Comparison of ENCODE assay signal across 24 cellular contexts in genomic region chr10:80110986-80111385, GRCh38. TPM values are rescaled to one million over a fixed set of nuclear protein-coding genes. Genes with fewer than 3 reads are reported as not detected.
DNase-seq lines count a peak whose midpoint lies in the region; ATAC-seq, FAIRE-seq and TF ChIP-seq lines count a peak whose summit lies in the region.
"Had no signal": no experiment of that assay in that cellular context is flagged by ENCODE, and none has a peak within 500 bp of the region (broad histone marks: within the 10 kb centered on the region; RNA-seq: fewer than 3 reads in every experiment).

No MANE protein-coding gene starts in this region.

- no peak for TF ChIP-seq POLR2A in HepG2 (IDR thresholded peaks at IDR 0.05; ENCODE audit: insufficient read depth in 1 of 2, low read depth in 2 of 2, low read length in 2 of 2)
- TF ChIP-seq POLR2A in right lobe of liver (IDR thresholded peaks at IDR 0.05): no peak
- no peak for TF ChIP-seq POLR2A in body of pancreas (IDR thresholded peaks at IDR 0.05)
- no peak for TF ChIP-seq POLR2A in vagina (IDR thresholded peaks at IDR 0.05)

- intact Hi-C loops in HepG2 (cut with micrococcal nuclease; ENCODE audit: unreplicated experiment) (loop anchor here (2.0 kb wide), 1 partner anchor 32 kb away; the partner anchor contains the start of gene TMEM254), right lobe of liver (cut with DNase I) (no loop called here), body of pancreas (cut with DNase I) (no loop called here), vagina (cut with DNase I) (no loop called here), mammary epithelial cell (cut with micrococcal nuclease) (no loop called here)

- H2AFZ ChIP-seq in HepG2 (ENCODE audit: low read length) (no peak overlapping the region), mesenchymal stem cell (ENCODE audit: low read depth, low read length) (no peak overlapping the region), mammary epithelial cell (ENCODE audit: low read depth, low read length) (no peak overlapping the region)

- dilution Hi-C loops in mammary epithelial cell (cut with HindIII; ENCODE audit: low sequenced_read_pairs): no loop called here

- no peak overlapping the region for H4K8ac ChIP-seq in mesenchymal stem cell (ENCODE audit: low read length)

- DNase-seq in HepG2 (ENCODE audit: low spot score): peak; percentile 81
- DNase-seq in right lobe of liver: no peak
- DNase-seq in body of pancreas: peak in 2 of 4 donors; percentile 36 to 54
- no peak for DNase-seq in mesenchymal stem cell
- DNase-seq in vagina (ENCODE audit: extremely low spot score in 2 of 2): no peak
- DNase-seq in mammary epithelial cell: no peak
- DNase-seq in RCC 7860 (ENCODE audit: low spot score): no peak
- DNase-seq: activated naive CD4-positive, alpha-beta T cell treated with anti-CD3 and anti-CD28 coated beads for 36 hours; caudate nucleus; dermis blood vessel endothelial cell; islet precursor cell; NCI-H1048; NCI-H1930; spleen; stimulated activated CD4-positive, alpha-beta T cell treated with anti-CD3 and anti-CD28 coated beads, Interleukin-2, amount 100 ng/mL, for 48 hours had no signal

- 18% methylated on average over 1 of the region's 1 CpG for WGBS in HepG2 (ENCODE audit: low lambda C conversion rate)
- 67% methylated on average over 1 of the region's 1 CpG for WGBS in right lobe of liver (ENCODE audit: insufficient coverage, low coverage, low lambda C conversion rate, missing lambda C conversion rate)
- 54 to 74% methylated on average over 1 of the region's 1 CpG for WGBS in body of pancreas, 2 donors
- WGBS in mesenchymal stem cell: 97% methylated on average over 1 of the region's 1 CpG
- WGBS in mammary epithelial cell (ENCODE audit: low coverage, missing lambda C conversion rate): 100% methylated on average over 1 of the region's 1 CpG

- POLR2A ChIA-PET in HepG2 (lab: Yijun Ruan, JAX): interaction anchor here (1.1 to 1.7 kb wide), 3 partner anchors 32 to 387 kb away, joined by 3 to 11 read pairs (median 5); partner anchors contain the start of gene ANXA11

- H3K36me3 ChIP-seq in HepG2 (replicated peaks in 1 of 2; ENCODE audit: control insufficient read depth in 1 of 2, insufficient read depth in 2 of 2, low read length in 2 of 2): no peaks in the 10 kb centered on the region
- H3K36me3 ChIP-seq in right lobe of liver: no peaks in the 10 kb centered on the region
- H3K36me3 ChIP-seq in body of pancreas (replicated peaks in 1 of 2; ENCODE audit: insufficient read depth in 1 of 2, low read depth in 2 of 2): no peaks in the 10 kb centered on the region
- H3K36me3 ChIP-seq in mesenchymal stem cell (ENCODE audit: control insufficient read depth in 1 of 2, insufficient read depth in 2 of 2, low read depth in 1 of 2, low read length in 2 of 2): no peaks in the 10 kb centered on the region
- no peaks in the 10 kb centered on the region for H3K36me3 ChIP-seq in vagina
- H3K36me3 ChIP-seq in mammary epithelial cell (ENCODE audit: insufficient read depth, low read length): no peaks in the 10 kb centered on the region
- H3K36me3 ChIP-seq: spleen had no signal

- H4K91ac ChIP-seq in mesenchymal stem cell (ENCODE audit: low read length): no peak overlapping the region

- H3K27me3 ChIP-seq in HepG2 (ENCODE audit: control insufficient read depth in 1 of 2, insufficient read depth in 2 of 2, low read length in 2 of 2) (no peaks in the 10 kb centered on the region), right lobe of liver (no peaks in the 10 kb centered on the region), body of pancreas (no peaks in the 10 kb centered on the region), mesenchymal stem cell (ENCODE audit: control insufficient read depth in 1 of 2, insufficient read depth in 1 of 2, low read length in 2 of 2) (no peaks in the 10 kb centered on the region), vagina (no peaks in the 10 kb centered on the region), mammary epithelial cell (ENCODE audit: insufficient read depth, low read length) (no peaks in the 10 kb centered on the region)
- H3K27me3 ChIP-seq: BLaER1, spleen had no signal

- H4K20me1 ChIP-seq in HepG2 (ENCODE audit: insufficient read depth, low read length) (no peaks in the 10 kb centered on the region), mammary epithelial cell (ENCODE audit: insufficient read depth, low read length) (no peaks in the 10 kb centered on the region)
- H4K20me1 ChIP-seq: BLaER1 had no signal

- H3K27ac ChIP-seq in HepG2 (ENCODE audit: extremely low read length, insufficient read depth, low read length) (peak overlapping the region; percentile 65), right lobe of liver (no peak overlapping the region), body of pancreas (peak overlapping the region in 3 of 4 donors; percentile 50 to 81 (median 64)), mesenchymal stem cell (ENCODE audit: low read length, poor library complexity, severe bottlenecking) (no peak overlapping the region), vagina (peak overlapping the region; percentile 42), mammary epithelial cell (ENCODE audit: insufficient read depth, low read depth, low read length) (no peak overlapping the region)
- H3K27ac ChIP-seq: BLaER1, spleen had no signal

- H3K4me1 ChIP-seq in HepG2 (ENCODE audit: insufficient read depth, low read length): peaks cover 39% of the 10 kb centered on the region
- no peaks in the 10 kb centered on the region for H3K4me1 ChIP-seq in right lobe of liver
- peaks cover 22% of the 10 kb centered on the region for H3K4me1 ChIP-seq in body of pancreas
- no peaks in the 10 kb centered on the region for H3K4me1 ChIP-seq in mesenchymal stem cell (ENCODE audit: control insufficient read depth, insufficient read depth, low read depth, low read length)
- H3K4me1 ChIP-seq in vagina: no peaks in the 10 kb centered on the region
- no peaks in the 10 kb centered on the region for H3K4me1 ChIP-seq in mammary epithelial cell (ENCODE audit: insufficient read depth, low read length)
- H3K4me1 ChIP-seq: BLaER1, spleen had no signal

- H3K79me1 ChIP-seq in mesenchymal stem cell (replicated peaks; ENCODE audit: low read length, poor library complexity, severe bottlenecking): no peaks in the 10 kb centered on the region

- no peak overlapping the region for H2BK12ac ChIP-seq in mesenchymal stem cell (ENCODE audit: low read length in 2 of 2)

- H2BK5ac ChIP-seq in mesenchymal stem cell (ENCODE audit: low read depth, low read length, poor library complexity, severe bottlenecking): no peak overlapping the region

- H3K23ac ChIP-seq in mesenchymal stem cell (ENCODE audit: low read length in 2 of 2): no peak overlapping the region

- ATAC-seq in HepG2 (peak; percentile 67), right lobe of liver (no peak), body of pancreas (no peak), HG02981 (IDR thresholded peaks at IDR 0.05; ENCODE audit: unreplicated experiment) (no peak)
- ATAC-seq: GM12878; stimulated activated memory B cell treated with anti-CD40 and anti-IgM and Interleukin-4, amounts not matched to agents 10 μg/mL and 1 μg/mL and 100 μg/mL, for 72 hours had no signal

- FAIRE-seq in HepG2 (lab: Jason Lieb, UNC) (peak; percentile 36), RCC 7860 (lab: Jason Lieb, UNC) (no peak)
- FAIRE-seq: GM12878, H54 had no signal

- H3K4me2 ChIP-seq in HepG2 (ENCODE audit: low read depth, low read length) (peak overlapping the region; percentile 88), mesenchymal stem cell (ENCODE audit: low read length, poor library complexity, severe bottlenecking) (no peak overlapping the region), mammary epithelial cell (ENCODE audit: insufficient read depth, low read depth, low read length) (no peak overlapping the region)
- H3K4me2 ChIP-seq: BLaER1 had no signal

- TF ChIP-seq EP300 in HepG2 (IDR thresholded peaks at IDR 0.05; ENCODE audit: low read depth in 2 of 2, low read length in 2 of 2) (peak in 1 of 2 experiments; percentile 62; a peak in 2 of 4 replicates), HepG2 (CRISPR knock-in tag; IDR thresholded peaks at IDR 0.05; ENCODE audit: borderline replicate concordance) (no peak; the same call in 1 of the 2 replicates)

- H3K9me3 ChIP-seq in HepG2 (ENCODE audit: low read length) (no peaks in the 10 kb centered on the region), right lobe of liver (no peaks in the 10 kb centered on the region), body of pancreas (peaks cover 0 to 8% (median 0%) of the 10 kb centered on the region in 3 donors), mesenchymal stem cell (ENCODE audit: control insufficient read depth, low read length) (peaks cover 25% of the 10 kb centered on the region), vagina (peaks cover 4% of the 10 kb centered on the region), mammary epithelial cell (replicated peaks; ENCODE audit: insufficient read depth, low read length) (peaks cover 12% of the 10 kb centered on the region)

- no peak overlapping the region for H2BK120ac ChIP-seq in mesenchymal stem cell (ENCODE audit: low read depth, low read length)

- no peak overlapping the region for H3K4ac ChIP-seq in mesenchymal stem cell (ENCODE audit: low read depth in 1 of 2, low read length in 2 of 2)

- TF ChIP-seq CTCF in HepG2 (CRISPR knock-in tag; IDR thresholded peaks at IDR 0.05) (no peak), right lobe of liver (IDR thresholded peaks at IDR 0.05) (no peak), body of pancreas (IDR thresholded peaks at IDR 0.05) (no peak), vagina (IDR thresholded peaks at IDR 0.05) (no peak), mammary epithelial cell (conservative IDR thresholded peaks at IDR 0.05 in 1 of 2, IDR thresholded peaks at IDR 0.05 in 1 of 2; ENCODE audit: extremely low read depth in 1 of 2, insufficient read depth in 1 of 2, low read depth in 1 of 2, low read length in 2 of 2) (no peak)

- TF ChIP-seq RAD21 in HepG2 (CRISPR knock-in tag; IDR thresholded peaks at IDR 0.05): no peak

- H3K9ac ChIP-seq in HepG2 (ENCODE audit: insufficient read depth, low read depth, low read length): peak overlapping the region; percentile 59
- H3K9ac ChIP-seq in mesenchymal stem cell (ENCODE audit: low read length): peak overlapping the region; percentile 78
- no peak overlapping the region for H3K9ac ChIP-seq in mammary epithelial cell (ENCODE audit: insufficient read depth, low read length)
- H3K9ac ChIP-seq: BLaER1 had no signal

- CTCF ChIA-PET in HepG2 (lab: Yijun Ruan, JAX; ENCODE audit: low intra/inter-chr PET ratio, low total read pairs) (no interaction called here), mammary epithelial cell (lab: Charles Lee; ENCODE audit: low non-redundant PET) (no interaction called here)

- no peak overlapping the region for H3K18ac ChIP-seq in mesenchymal stem cell (ENCODE audit: low read depth in 1 of 2, low read length in 2 of 2)

- H2BK15ac ChIP-seq in mesenchymal stem cell (ENCODE audit: low read depth, poor library complexity, severe bottlenecking): no peak overlapping the region

- H3K79me2 ChIP-seq in HepG2 (ENCODE audit: insufficient read depth, low read length) (no peaks in the 10 kb centered on the region), mammary epithelial cell (ENCODE audit: insufficient read depth, low read length) (no peaks in the 10 kb centered on the region)

- H3K4me3 ChIP-seq in HepG2 (replicated peaks in 1 of 3; ENCODE audit: insufficient read depth in 1 of 3, low read depth in 2 of 3, low read length in 3 of 3): peak overlapping the region; percentile 50 to 68 (median 54)
- no peak overlapping the region for H3K4me3 ChIP-seq in right lobe of liver
- no peak overlapping the region for H3K4me3 ChIP-seq in body of pancreas
- no peak overlapping the region for H3K4me3 ChIP-seq in mesenchymal stem cell (ENCODE audit: insufficient read depth in 1 of 2, low read depth in 1 of 2, low read length in 2 of 2)
- no peak overlapping the region for H3K4me3 ChIP-seq in vagina
- H3K4me3 ChIP-seq in mammary epithelial cell (replicated peaks in 1 of 3; ENCODE audit: insufficient read depth in 1 of 3, low read depth in 2 of 3, low read length in 3 of 3): no peak overlapping the region
- H3K4me3 ChIP-seq: BLaER1, GM12878, spleen had no signal

- no peak overlapping the region for H2AK5ac ChIP-seq in mesenchymal stem cell (ENCODE audit: low read length, severe bottlenecking)

- no peak overlapping the region for H3K14ac ChIP-seq in mesenchymal stem cell (ENCODE audit: low read length in 2 of 2)

- BruUV-seq in HepG2 (replicated peaks; lab: Mats Ljungman, UMichigan): no TSS peak
- no TSS peak for BruUV-seq in mammary epithelial cell (replicated peaks; lab: Mats Ljungman, UMichigan)

- in situ Hi-C loops in HepG2 (cut with HindIII; ENCODE audit: extremely low pct_ligation_motif_present, low pct_unique_long_range_greater_than_20kb) (no loop called here), mammary epithelial cell (cut with MboI; ENCODE audit: low sequenced_read_pairs in 2 of 2) (no loop called here)

RNA-seq across cellular contexts. Expression of gene PLAC9, which starts 21.5 kb away (rescaled TPM):
- not detected in 2 replicates for total RNA-seq in HepG2 (2016; rRNA removed; fragmentation: Illumina TruSeq; extraction: Trizol)
- not detected in 2 replicates for total RNA-seq in HepG2 (2016; cell fraction: cytosol; rRNA removed; fragmentation: Illumina TruSeq; extraction: Trizol; ENCODE audit: low read depth)
- not detected in 2 replicates for total RNA-seq in HepG2 (2016; cell fraction: insoluble cytoplasmic fraction; rRNA removed; fragmentation: Illumina TruSeq; extraction: Trizol)
- not detected in 2 replicates for total RNA-seq in HepG2 (2016; cell fraction: membrane; rRNA removed; fragmentation: Illumina TruSeq; extraction: Trizol)
- total RNA-seq in HepG2 (2016; cell fraction: nucleus; rRNA removed; fragmentation: Illumina TruSeq; extraction: Trizol): not detected in 2 replicates
- not detected in 2 replicates for polyA plus RNA-seq in HepG2 (2011; rRNA removed)
- not detected in 2 replicates for polyA plus RNA-seq in HepG2 (2011; cell fraction: cytosol; rRNA removed)
- polyA plus RNA-seq in HepG2 (2011; cell fraction: nucleus; rRNA removed): not detected in 2 replicates
- not detected in 2 replicates for polyA plus RNA-seq in HepG2 (2012)
- polyA plus RNA-seq in HepG2 (2016; cell fraction: cytosol; fragmentation: Illumina TruSeq; extraction: Trizol; ENCODE audit: low read depth): not detected in 2 replicates
- not detected in 2 replicates for polyA plus RNA-seq in HepG2 (2016; cell fraction: insoluble cytoplasmic fraction; fragmentation: Illumina TruSeq; extraction: Trizol; ENCODE audit: low read depth)
- not detected in 2 replicates for polyA plus RNA-seq in HepG2 (2016; cell fraction: membrane; fragmentation: Illumina TruSeq; extraction: Trizol; ENCODE audit: low read depth)
- not detected in 2 replicates for polyA plus RNA-seq in HepG2 (2016; cell fraction: nucleus; fragmentation: Illumina TruSeq; extraction: Trizol; ENCODE audit: insufficient read depth, low read depth)
- not detected in 2 replicates for polyA minus RNA-seq in HepG2 (2011; rRNA and poly(A)+ RNA removed; ENCODE audit: low replicate concordance)
- polyA minus RNA-seq in HepG2 (2011; cell fraction: cytosol; rRNA and poly(A)+ RNA removed): not detected in 2 replicates
- polyA minus RNA-seq in HepG2 (2011; cell fraction: nucleus; rRNA and poly(A)+ RNA removed): not detected in 2 replicates
- total RNA-seq in right lobe of liver: 1 to 10 TPM in 4 of 6 experiments, under 1 TPM in 1, not detected in 1; 0.78 to 3.9 (median 2.2) TPM
- 10 to 100 TPM in 1 of 2 donors, 1 to 10 TPM in 1; 6.5 to 39.9 TPM for total RNA-seq in body of pancreas
- polyA plus RNA-seq in mesenchymal stem cell (2013, experiment 1 of 2): 1.6 TPM
- 2.0 TPM for polyA plus RNA-seq in mesenchymal stem cell (2013, experiment 2 of 2)
- 61.4 TPM for total RNA-seq in vagina
- under 1 TPM; 0.50 to 0.68 TPM for total RNA-seq in mammary epithelial cell
- 0.10 TPM for polyA plus RNA-seq in mammary epithelial cell
- polyA minus RNA-seq in mammary epithelial cell: not detected
- total RNA-seq: activated naive CD4-positive, alpha-beta T cell treated with anti-CD3 and anti-CD28 coated beads for 36 hours; activated T-cell treated with anti-CD3 and anti-CD28 coated beads, Interleukin-2, amount 50 U/mL, for 72 hours; GM12878; LHCN-M2; SK-MEL-5; T-helper 1 cell treated with Interleukin-12 subunit alpha and Interleukin-12 subunit beta and Interleukin-4 antibody, amounts not matched to agents 30 ng/mL and 1 ng/mL, for 36 hours had no signal
- polyA plus RNA-seq: GM12878 had no signal

RNA-seq across cellular contexts. Expression of gene TMEM254, which starts 32.5 kb away (rescaled TPM):
- 8.4 and 11.2 TPM in 2 replicates for total RNA-seq in HepG2 (2016; rRNA removed; fragmentation: Illumina TruSeq; extraction: Trizol)
- 1.9 and 3.5 TPM in 2 replicates for total RNA-seq in HepG2 (2016; cell fraction: cytosol; rRNA removed; fragmentation: Illumina TruSeq; extraction: Trizol; ENCODE audit: low read depth)
- 9.0 and 11.1 TPM in 2 replicates for total RNA-seq in HepG2 (2016; cell fraction: insoluble cytoplasmic fraction; rRNA removed; fragmentation: Illumina TruSeq; extraction: Trizol)
- 5.3 and 8.2 TPM in 2 replicates for total RNA-seq in HepG2 (2016; cell fraction: membrane; rRNA removed; fragmentation: Illumina TruSeq; extraction: Trizol)
- total RNA-seq in HepG2 (2016; cell fraction: nucleus; rRNA removed; fragmentation: Illumina TruSeq; extraction: Trizol): 11.5 and 12.9 TPM in 2 replicates
- 30.7 and 39.0 TPM in 2 replicates for polyA plus RNA-seq in HepG2 (2011; rRNA removed)
- polyA plus RNA-seq in HepG2 (2011; cell fraction: cytosol; rRNA removed): 29.5 and 30.9 TPM in 2 replicates
- 13.9 and 15.1 TPM in 2 replicates for polyA plus RNA-seq in HepG2 (2011; cell fraction: nucleus; rRNA removed)
- 11.6 and 17.3 TPM in 2 replicates for polyA plus RNA-seq in HepG2 (2012)
- polyA plus RNA-seq in HepG2 (2016; cell fraction: cytosol; fragmentation: Illumina TruSeq; extraction: Trizol; ENCODE audit: low read depth): 3.6 and 5.2 TPM in 2 replicates
- 15.9 and 17.4 TPM in 2 replicates for polyA plus RNA-seq in HepG2 (2016; cell fraction: insoluble cytoplasmic fraction; fragmentation: Illumina TruSeq; extraction: Trizol; ENCODE audit: low read depth)
- 8.0 and 8.5 TPM in 2 replicates for polyA plus RNA-seq in HepG2 (2016; cell fraction: membrane; fragmentation: Illumina TruSeq; extraction: Trizol; ENCODE audit: low read depth)
- polyA plus RNA-seq in HepG2 (2016; cell fraction: nucleus; fragmentation: Illumina TruSeq; extraction: Trizol; ENCODE audit: insufficient read depth, low read depth): 28.7 and 29.3 TPM in 2 replicates
- polyA minus RNA-seq in HepG2 (2011; rRNA and poly(A)+ RNA removed; ENCODE audit: low replicate concordance): 19.7 and 51.1 TPM in 2 replicates
- 10.8 and 10.9 TPM in 2 replicates for polyA minus RNA-seq in HepG2 (2011; cell fraction: cytosol; rRNA and poly(A)+ RNA removed)
- 9.6 and 13.9 TPM in 2 replicates for polyA minus RNA-seq in HepG2 (2011; cell fraction: nucleus; rRNA and poly(A)+ RNA removed)
- 10 to 100 TPM; 18.1 to 33.7 (median 30.8) TPM for total RNA-seq in right lobe of liver
- 1 to 10 TPM; 8.6 to 9.9 TPM for total RNA-seq in body of pancreas
- polyA plus RNA-seq in mesenchymal stem cell (2013, experiment 1 of 2): 13.6 TPM
- 13.5 TPM for polyA plus RNA-seq in mesenchymal stem cell (2013, experiment 2 of 2)
- 10.3 TPM for total RNA-seq in vagina
- total RNA-seq in mammary epithelial cell: 10 to 100 TPM; 15.5 to 18.1 TPM
- 21.3 TPM for polyA plus RNA-seq in mammary epithelial cell
- polyA minus RNA-seq in mammary epithelial cell: 5.3 TPM

Comparison
In these comparisons a context has a peak if more than half of its experiments do, and no peak if none do; other contexts are left out.
1. H3K27ac ChIP-seq: peak in HepG2 (single experiment), body of pancreas (3 of 4) and vagina (single experiment); none in right lobe of liver (0 of 3), mesenchymal stem cell (single experiment) and mammary epithelial cell (single experiment).
2. H3K4me3 ChIP-seq: peak in HepG2 (3 of 3); none in right lobe of liver (0 of 3), body of pancreas (0 of 2), mesenchymal stem cell (0 of 2), vagina (0 of 2) and mammary epithelial cell (0 of 3).